8 cellular contexts compared by ENCODE assay signal in genomic region chr10:87862644-87863101, GRCh38. TPM values are rescaled to one million over a fixed set of nuclear protein-coding genes. Genes with fewer than 3 reads are reported as not detected.
DNase-seq lines count a peak whose midpoint lies in the region; ATAC-seq, FAIRE-seq and TF ChIP-seq lines count a peak whose summit lies in the region.

No MANE protein-coding gene starts in this region.

- H3K4me3 ChIP-seq in AG04450 (ENCODE audit: low read depth, low read length) (peak overlapping the region; percentile 91), SJSA1 (peak overlapping the region; percentile 94), mucosa of descending colon (peak overlapping the region; percentile 84), uterus (peak overlapping the region; percentile 81 to 96)

- ATAC-seq in GM18502 (IDR thresholded peaks at IDR 0.05; ENCODE audit: poor library complexity, unreplicated experiment) (peak; percentile 14), HG03039 (IDR thresholded peaks at IDR 0.05; ENCODE audit: unreplicated experiment) (peak; percentile 0), mucosa of descending colon (peak; percentile 30)

- no peaks in the 10 kb centered on the region for H3K27me3 ChIP-seq in AG04450 (ENCODE audit: control insufficient read depth, insufficient read depth, low read length)
- H3K27me3 ChIP-seq in SJSA1 (replicated peaks) = no peaks in the 10 kb centered on the region
- no peaks in the 10 kb centered on the region for H3K27me3 ChIP-seq in uterus

- POLR2A ChIA-PET in AG04450 (lab: Yijun Ruan, JAX) = interaction anchor here (0.6 to 3.0 kb wide), 16 partner anchors 9 to 720 kb away, joined by 3 to 23 read pairs (median 4); partner anchors contain the start of genes ATAD1, MINPP1 and RNLS

- TF ChIP-seq POLR2A in uterus (IDR thresholded peaks at IDR 0.05) = no peak

- H3K27ac ChIP-seq in AG04450 (ENCODE audit: low read depth, low read length) (peak overlapping the region; percentile 73), SJSA1 (no peak overlapping the region), cingulate gyrus (ENCODE audit: low read depth, low read length) (peak overlapping the region; percentile 95), uterus (peak overlapping the region; percentile 98 to 100)

- intact Hi-C loops in mucosa of descending colon (cut with DNase I, micrococcal nuclease) = loop anchor here in 1 of 2 donors (5.0 to 10.0 kb wide), 2 partner anchors 362 to 525 kb away; no protein-coding TSS in a partner anchor
- intact Hi-C loops in uterus (cut with DNase I; ENCODE audit: low total_unique reads) = no loop called here

- peaks cover 5% of the 10 kb centered on the region for H3K36me3 ChIP-seq in SJSA1
- no peaks in the 10 kb centered on the region for H3K36me3 ChIP-seq in mucosa of descending colon (ENCODE audit: low read depth)
- no peaks in the 10 kb centered on the region for H3K36me3 ChIP-seq in uterus

- CTCF ChIA-PET in AG04450 (lab: Charles Lee) = interaction anchor here (2.3 to 4.3 kb wide), 3 partner anchors 526 to 690 kb away, joined by 6 to 22 read pairs (median 19); no protein-coding TSS in a partner anchor

- DNase-seq in AG04450 (ENCODE audit: low read depth, low spot score) (no peak), SJSA1 (ENCODE audit: low read depth in 1 of 2, low spot score in 2 of 2) (no peak), mucosa of descending colon (no peak), uterus (peak in 1 of 2 donors; percentile 20), HTR-8/SVneo (ENCODE audit: insufficient read length, low spot score) (no peak)

- no peak for TF ChIP-seq CTCF in AG04450 (IDR thresholded peaks at IDR 0.05; ENCODE audit: low read depth, low read length)
- TF ChIP-seq CTCF in mucosa of descending colon (IDR thresholded peaks at IDR 0.05) = no peak
- no peak for TF ChIP-seq CTCF in uterus (IDR thresholded peaks at IDR 0.05)

- no peak for FAIRE-seq in HTR-8/SVneo (lab: Jason Lieb, UNC)

- H3K9me3 ChIP-seq in AG04450 (ENCODE audit: control insufficient read depth, insufficient read depth, low read length) (no peaks in the 10 kb centered on the region), SJSA1 (replicated peaks) (no peaks in the 10 kb centered on the region), mucosa of descending colon (no peaks in the 10 kb centered on the region), uterus (no peaks in the 10 kb centered on the region)

- H3K4me1 ChIP-seq in SJSA1 (replicated peaks) = no peaks in the 10 kb centered on the region
- no peaks in the 10 kb centered on the region for H3K4me1 ChIP-seq in mucosa of descending colon (ENCODE audit: low read depth)
- H3K4me1 ChIP-seq in uterus = no peaks in the 10 kb centered on the region

RNA-seq across cellular contexts. Expression of gene KLLN, which starts 0.7 kb away (rescaled TPM):
- 0.51 and 0.58 TPM in 2 replicates for polyA plus RNA-seq in AG04450 (2011; rRNA removed)
- 0.74 and 1.4 TPM in 2 replicates for polyA minus RNA-seq in AG04450 (2011; rRNA and poly(A)+ RNA removed)
- 0.05 and 0.81 TPM in 2 replicates for total RNA-seq in SJSA1 (2014; rRNA removed; shearing (Covaris generic))
- total RNA-seq in mucosa of descending colon (1 to 10 TPM in 1 of 3 donors, under 1 TPM in 2; 0.60 to 1.1 (median 0.90) TPM), uterus (1 to 10 TPM in 1 of 4 donors, under 1 TPM in 1, not detected in 2; 0.62 to 1.3 TPM)

RNA-seq across cellular contexts. Expression of gene PTEN, which starts 0.8 kb away (rescaled TPM):
- 68.7 and 96.1 TPM in 2 replicates for polyA plus RNA-seq in AG04450 (2011; rRNA removed)
- polyA minus RNA-seq in AG04450 (2011; rRNA and poly(A)+ RNA removed) = 84.4 and 169 TPM in 2 replicates
- 39.2 and 53.7 TPM in 2 replicates for total RNA-seq in SJSA1 (2014; rRNA removed; shearing (Covaris generic))
- 100 to 1,000 TPM in 2 of 3 donors, 10 to 100 TPM in 1; 94.1 to 118 (median 118) TPM for total RNA-seq in mucosa of descending colon
- 100 to 1,000 TPM in 3 of 4 donors, 10 to 100 TPM in 1; 40.0 to 317 (median 189) TPM for total RNA-seq in uterus

RNA-seq across cellular contexts. Expression of gene ATAD1, which starts 44.6 kb away (rescaled TPM):
- 31.3 and 43.7 TPM in 2 replicates for polyA plus RNA-seq in AG04450 (2011; rRNA removed)
- 15.3 and 32.2 TPM in 2 replicates for polyA minus RNA-seq in AG04450 (2011; rRNA and poly(A)+ RNA removed)
- 46.2 and 63.7 TPM in 2 replicates for total RNA-seq in SJSA1 (2014; rRNA removed; shearing (Covaris generic))
- total RNA-seq in mucosa of descending colon (10 to 100 TPM; 47.7 to 60.6 (median 51.6) TPM), uterus (10 to 100 TPM; 13.8 to 69.9 (median 31.5) TPM)
